ENCODE assay signal across 7 cellular contexts in genomic region chr21:25578070-25578961, GRCh38. TPM values are rescaled to one million over a fixed set of nuclear protein-coding genes. Genes with fewer than 3 reads are reported as not detected.
DNase-seq lines count a peak whose midpoint lies in the region; ATAC-seq lines count a peak whose summit lies in the region.

No MANE protein-coding gene starts in this region.

- no peak overlapping the region for H3K4me3 ChIP-seq in Jurkat, Clone E6-1 (ENCODE audit: low read length)

- DNase-seq in HCEC 1CT (peak; percentile 24), activated gamma-delta T cell treated with Interleukin-2 at 50 U/mL for 16 hours (no peak)
- peak; percentile 93 for DNase-seq in Jurkat, Clone E6-1 (ENCODE audit: low read depth, low spot score)
- DNase-seq in stimulated activated CD4-positive, alpha-beta T cell treated with anti-CD3 and anti-CD28 coated beads, Interleukin-15, amount 100 ng/mL, for 24 hours: peak; percentile 79
- DNase-seq in NK-92 treated with Interleukin-12 subunit alpha and Interleukin-12 subunit beta, amount 100 ng/mL, for 24 hours (lab: John Stamatoyannopoulos, UW): no peak

- ATAC-seq in GM18868 (IDR thresholded peaks at IDR 0.05; ENCODE audit: unreplicated experiment) (peak; percentile 27), HG03025 (IDR thresholded peaks at IDR 0.05; ENCODE audit: low FRiP score, unreplicated experiment) (no peak)

RNA-seq across cellular contexts. Expression of gene MRPL39, which starts 29.0 kb away (rescaled TPM):
- 109 TPM for polyA plus RNA-seq in Jurkat, Clone E6-1 (2012; ENCODE audit: insufficient read depth, insufficient read length)

Comparison
In these comparisons a context has a peak if more than half of its experiments do, and no peak if none do; other contexts are left out.
1. DNase-seq: peak in HCEC 1CT (single experiment), Jurkat, Clone E6-1 (single experiment) and stimulated activated CD4-positive, alpha-beta T cell treated with anti-CD3 and anti-CD28 coated beads, Interleukin-15, amount 100 ng/mL, for 24 hours (single experiment); none in NK-92 treated with Interleukin-12 subunit alpha and Interleukin-12 subunit beta, amount 100 ng/mL, for 24 hours (single experiment) and activated gamma-delta T cell treated with Interleukin-2 at 50 U/mL for 16 hours (single experiment).